ENCODE assay signal across 24 cellular contexts in the genomic region with DNA sequence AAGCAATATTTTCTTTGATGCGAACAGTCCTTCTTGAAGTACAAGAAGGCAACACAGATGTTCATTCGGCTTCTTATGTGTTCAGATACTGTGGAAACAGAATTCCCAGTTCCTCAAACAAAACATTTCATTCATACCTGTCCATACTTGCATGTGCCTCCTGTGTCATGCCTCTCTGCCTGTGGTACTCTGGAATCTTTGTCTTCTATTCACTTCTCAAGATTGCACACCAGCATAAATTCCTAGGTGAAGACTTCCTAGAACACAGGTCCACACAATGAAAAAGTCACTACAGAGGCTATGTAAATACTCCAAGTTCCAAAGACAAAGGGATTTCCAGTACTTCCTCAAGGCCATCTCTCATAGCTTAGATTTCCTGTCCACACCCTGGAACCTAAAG.
"Had no signal": no experiment of that assay in that cellular context is flagged by ENCODE, and none has a peak within 500 bp of the region (broad histone marks: within the 10 kb centered on the region; RNA-seq: fewer than 3 reads in every experiment).

No MANE protein-coding gene starts in this region.

- H3K36me3 ChIP-seq: left ventricle myocardium inferior, ovary, right atrium auricular region, right lobe of liver, stomach, thyroid gland, transverse colon, upper lobe of right lung had no signal

- H3K36me3 Mint-ChIP-seq: immature natural killer cell; memory B cell; naive thymus-derived CD8-positive, alpha-beta T cell; stimulated activated naive B cell treated with anti-CD40 and anti-IgM and Interleukin-4, amounts not matched to agents 10 μg/mL and 1 μg/mL and 100 μg/mL, for 72 hours had no signal

- H3K27me3 Mint-ChIP-seq: memory B cell; progenitor cell of endocrine pancreas; stimulated activated naive B cell treated with anti-CD40 and anti-IgM and Interleukin-4, amounts not matched to agents 10 μg/mL and 1 μg/mL and 100 μg/mL, for 72 hours had no signal

- DNase-seq: hypothalamus; immature natural killer cell; left ventricle myocardium inferior; naive thymus-derived CD8-positive, alpha-beta T cell; nephron progenitor cell; ovary; right lobe of liver; stimulated activated CD4-positive, alpha-beta T cell treated with anti-CD3 and anti-CD28 coated beads, Interleukin-12 subunit alpha, Interleukin-12 subunit beta, amount 100 ng/mL, for 4 hours; stimulated activated CD4-positive, alpha-beta T cell treated with anti-CD3 and anti-CD28 coated beads, Interleukin-15, amount 100 ng/mL, for 24 hours; stimulated activated CD4-positive, alpha-beta T cell treated with anti-CD3 and anti-CD28 coated beads, Interleukin-2, amount 100 ng/mL, for 24 hours; stimulated activated CD4-positive, alpha-beta T cell treated with anti-CD3 and anti-CD28 coated beads, Interleukin-4, amount 100 ng/mL, for 1 hour; stimulated activated naive B cell treated with anti-CD40 and anti-IgM and Interleukin-4, amounts not matched to agents 10 μg/mL and 1 μg/mL and 100 μg/mL, for 72 hours; stimulated activated naive CD8-positive, alpha-beta T cell treated with anti-CD3 and anti-CD28 coated beads, Interleukin-15, Interleukin-2, amounts not matched to agents 100 U/mL and 50 U/mL, for 24 hours; stomach; testis; thyroid gland; transverse colon; upper lobe of right lung had no signal

- ATAC-seq: naive thymus-derived CD8-positive, alpha-beta T cell; right lobe of liver; stimulated activated naive B cell treated with anti-CD40 and anti-IgM and Interleukin-4, amounts not matched to agents 10 μg/mL and 1 μg/mL and 100 μg/mL, for 72 hours; stimulated activated naive CD8-positive, alpha-beta T cell treated with anti-CD3 and anti-CD28 coated beads, Interleukin-15, Interleukin-2, amounts not matched to agents 100 U/mL and 50 U/mL, for 24 hours; upper lobe of right lung had no signal

- H3K4me3 ChIP-seq: left ventricle myocardium inferior, lung, ovary, right atrium auricular region, right lobe of liver, stomach, testis, thyroid gland, transverse colon, upper lobe of right lung had no signal

- H3K27ac ChIP-seq: left ventricle myocardium inferior, ovary, right atrium auricular region, right lobe of liver, stomach, testis, thyroid gland, transverse colon, upper lobe of right lung had no signal

- H3K27ac Mint-ChIP-seq: immature natural killer cell; memory B cell; naive thymus-derived CD8-positive, alpha-beta T cell; nephron progenitor cell; progenitor cell of endocrine pancreas; stimulated activated naive B cell treated with anti-CD40 and anti-IgM and Interleukin-4, amounts not matched to agents 10 μg/mL and 1 μg/mL and 100 μg/mL, for 72 hours had no signal

- H3K9me3 ChIP-seq: left ventricle myocardium inferior, ovary, right atrium auricular region, right lobe of liver, stomach, testis, thyroid gland, transverse colon, upper lobe of right lung had no signal

- FAIRE-seq: islet of Langerhans, urothelium cell line had no signal

- H3K4me1 Mint-ChIP-seq: immature natural killer cell; memory B cell; naive thymus-derived CD8-positive, alpha-beta T cell; stimulated activated naive B cell treated with anti-CD40 and anti-IgM and Interleukin-4, amounts not matched to agents 10 μg/mL and 1 μg/mL and 100 μg/mL, for 72 hours had no signal

- H3K4me3 Mint-ChIP-seq: immature natural killer cell; memory B cell; naive thymus-derived CD8-positive, alpha-beta T cell; nephron progenitor cell; stimulated activated naive B cell treated with anti-CD40 and anti-IgM and Interleukin-4, amounts not matched to agents 10 μg/mL and 1 μg/mL and 100 μg/mL, for 72 hours had no signal

- H3K4me1 ChIP-seq: left ventricle myocardium inferior, right atrium auricular region, right lobe of liver, stomach, testis, thyroid gland, transverse colon, upper lobe of right lung had no signal

- H3K9me3 Mint-ChIP-seq: memory B cell; stimulated activated naive B cell treated with anti-CD40 and anti-IgM and Interleukin-4, amounts not matched to agents 10 μg/mL and 1 μg/mL and 100 μg/mL, for 72 hours had no signal

- H3K27me3 ChIP-seq: ovary, right atrium auricular region, right lobe of liver, stomach, testis, thyroid gland, transverse colon, upper lobe of right lung had no signal
